8 cellular contexts compared by ENCODE assay signal in the genomic region with DNA sequence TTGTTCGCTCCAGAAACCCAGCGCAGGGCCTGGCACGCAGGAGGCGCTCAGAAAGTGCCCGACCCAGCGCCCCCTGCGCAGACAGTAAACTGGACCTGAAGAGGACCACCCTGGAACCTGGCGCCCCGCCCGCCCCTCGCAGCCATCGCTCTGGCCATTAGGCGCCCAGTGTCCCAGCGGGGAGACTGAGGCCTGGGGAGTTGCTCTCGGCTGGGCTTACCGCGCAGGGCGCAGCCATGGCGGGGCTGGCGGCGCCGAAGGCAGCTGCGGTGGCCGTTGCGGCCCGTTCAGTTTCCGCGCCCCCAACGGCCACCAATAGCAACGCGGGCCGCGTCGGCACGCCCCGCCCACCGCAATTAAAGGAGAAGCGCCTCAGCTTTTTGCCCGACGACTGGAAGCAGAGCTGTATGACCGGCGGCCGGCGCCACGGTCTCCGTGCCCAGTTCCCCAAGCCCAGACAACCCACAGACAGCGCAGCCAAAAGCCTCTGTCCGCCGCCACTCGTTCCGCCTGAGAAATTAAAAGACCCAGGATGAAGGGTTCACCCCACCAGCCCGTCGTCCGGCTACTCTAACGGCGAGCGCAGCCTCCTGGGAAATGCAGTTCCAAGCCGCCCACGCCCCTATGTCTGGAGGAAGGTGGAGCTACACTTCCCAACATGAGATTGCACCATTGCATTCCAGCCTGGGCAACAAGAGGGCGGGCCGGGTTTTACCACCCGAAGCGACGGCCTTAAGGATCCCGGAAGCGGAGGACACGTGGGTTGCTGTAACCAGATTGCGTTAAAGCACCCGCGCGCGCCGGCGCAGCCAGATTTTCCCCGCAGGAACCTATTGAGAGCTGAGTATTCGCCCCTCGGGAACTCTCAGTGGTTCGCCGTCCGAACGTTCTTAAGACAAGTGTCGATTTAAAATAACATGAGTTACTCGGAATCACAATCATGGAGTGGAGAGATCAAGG. TPM values are rescaled to one million over a fixed set of nuclear protein-coding genes. Genes with fewer than 3 reads are reported as not detected.
DNase-seq lines count a peak whose midpoint lies in the region; ATAC-seq and TF ChIP-seq lines count a peak whose summit lies in the region.

TSS of gene POC1A (minus strand) at position 289 of the 960 bp plus-strand sequence. CDS start at position 238, 51 bp downstream.

- ATAC-seq in natural killer cell, result peak; percentile 89 to 92 (median 91)

- peak; percentile 98 for DNase-seq in ELF-1 (ENCODE audit: low read depth, low spot score)
- peak; percentile 96 for DNase-seq in H7
- DNase-seq in SHP77 (lab: John Stamatoyannopoulos, UW), result peak; percentile 97
- peak; percentile 80 for DNase-seq in activated T-helper 9 cell treated with anti-CD3 and anti-CD28 coated beads, Interleukin-2, amount 50 U/mL, for 16 hours (ENCODE audit: low read depth)
- peak; percentile 96 for DNase-seq in fibroblast of mammary gland (ENCODE audit: low read depth)
- peak; percentile 89 for DNase-seq in natural killer cell
- DNase-seq in stimulated activated naive CD4-positive, alpha-beta T cell (lab: John Stamatoyannopoulos, UW), result peak; percentile 76 to 97 (median 82)

- H3K4me3 ChIP-seq in H7 (ENCODE audit: insufficient read depth, low read depth, low read length) (peak within 1 kb of the TSS; percentile 92), Loucy (ENCODE audit: low read length, poor library complexity, severe bottlenecking) (peak within 1 kb of the TSS; percentile 89), fibroblast of mammary gland (ENCODE audit: control insufficient read depth, low read depth, low read length) (peak within 1 kb of the TSS; percentile 85)

- H2AFZ ChIP-seq in Loucy (ENCODE audit: low read length), result peak within 1 kb of the TSS; percentile 99

- no peaks in the 10 kb centered on the region for H3K27me3 Mint-ChIP-seq in natural killer cell (ENCODE audit: low read depth in 2 of 2)

- no peaks in the 10 kb centered on the region for H3K9me3 Mint-ChIP-seq in natural killer cell

- peaks cover 22% of the 10 kb centered on the region for H3K4me1 ChIP-seq in Loucy (ENCODE audit: insufficient read depth, low read length, poor library complexity, severe bottlenecking)

- H3K4me1 Mint-ChIP-seq in natural killer cell, result peaks cover 10 to 14% of the 10 kb centered on the region in 2 donors

- no peaks in the 10 kb centered on the region for H3K9me2 ChIP-seq in Loucy (replicated peaks; ENCODE audit: low read depth, low read length)

- H3K4me3 Mint-ChIP-seq in natural killer cell, result peak within 1 kb of the TSS; percentile 95

- peaks cover 4% of the 10 kb centered on the region for H4K20me1 ChIP-seq in Loucy (ENCODE audit: insufficient read depth, low read length, poor library complexity, severe bottlenecking)

- peak within 1 kb of the TSS; percentile 91 for H3K4me2 ChIP-seq in Loucy (ENCODE audit: low read depth, low read length, poor library complexity, severe bottlenecking)

- no peaks in the 10 kb centered on the region for H3K27me3 ChIP-seq in H7 (ENCODE audit: control insufficient read depth, insufficient read depth, low read length)
- no peaks in the 10 kb centered on the region for H3K27me3 ChIP-seq in Loucy (ENCODE audit: insufficient read depth, low read length, poor library complexity, severe bottlenecking)

- H3K36me3 Mint-ChIP-seq in natural killer cell, result no peaks in the 10 kb centered on the region

- peak within 1 kb of the TSS; percentile 96 for H3K9ac ChIP-seq in Loucy (ENCODE audit: low read depth, low read length, poor library complexity, severe bottlenecking)

- no peak for TF ChIP-seq CTCF in Loucy (conservative IDR thresholded peaks at IDR 0.05; ENCODE audit: low read length)
- no peak for TF ChIP-seq CTCF in fibroblast of mammary gland (conservative IDR thresholded peaks at IDR 0.05; ENCODE audit: control insufficient read depth, insufficient read depth, low read depth, low read length)
- peak; percentile 27 for TF ChIP-seq CTCF in natural killer cell (IDR thresholded peaks at IDR 0.05)

- H3K36me3 ChIP-seq in H7 (replicated peaks; ENCODE audit: control insufficient read depth, insufficient read depth, low read length) (peaks cover 11% of the 10 kb centered on the region), Loucy (ENCODE audit: insufficient read depth, low read length) (peaks cover 8% of the 10 kb centered on the region; the same call in 1 of the 2 replicates)

- H3K79me2 ChIP-seq in Loucy (ENCODE audit: insufficient read depth, low read length), result peaks cover 39% of the 10 kb centered on the region

- H3F3A ChIP-seq in Loucy (ENCODE audit: low read depth), result no peaks in the 10 kb centered on the region

- intact Hi-C loops in natural killer cell (cut with micrococcal nuclease), result loop anchor here (1.0 to 2.0 kb wide), 3 partner anchors 44 to 212 kb away; partner anchors contain the start of genes ALAS1 and PARP3

- H3K9me3 ChIP-seq in Loucy (ENCODE audit: insufficient read depth, low read depth, low read length), result no peaks in the 10 kb centered on the region

- H3K27ac Mint-ChIP-seq in natural killer cell, result peak within 1 kb of the TSS; percentile 87 to 96

RNA-seq across cellular contexts. Expression of gene POC1A, which starts in this region (rescaled TPM):
- total RNA-seq in H7 (2014; rRNA removed; shearing (Covaris generic)), result 25.1 and 26.4 TPM in 2 replicates
- 1 to 10 TPM; 1.3 to 2.6 (median 2.4) TPM for total RNA-seq in natural killer cell

Comparison
In these comparisons a context has a peak if more than half of its experiments do, and no peak if none do; other contexts are left out.
1. Peak in every context shown above with its lines: DNase-seq, ATAC-seq and H3K4me3 ChIP-seq.